In genomic region chr11:102973698-102974097, GRCh38 we compare ENCODE assay signal across 12 cellular contexts. TPM values are rescaled to one million over a fixed set of nuclear protein-coding genes. Genes with fewer than 3 reads are reported as not detected.
"Had no signal": no experiment of that assay in that cellular context is flagged by ENCODE, and none has a peak within 500 bp of the region (broad histone marks: within the 10 kb centered on the region; RNA-seq: fewer than 3 reads in every experiment).

No MANE protein-coding gene starts in this region.

RNA-seq across cellular contexts. Expression of gene MMP13, which starts 18.2 kb away (rescaled TPM):
- total RNA-seq: activated CD4-positive, alpha-beta memory T cell treated with anti-CD3 and anti-CD28 coated beads, Interleukin-2, amount 10 ng/mL, durations not matched to agents 7 days and 5 days; activated CD4-positive, alpha-beta T cell treated with anti-CD3 and anti-CD28 coated beads for 36 hours; activated CD4-positive, alpha-beta T cell treated with anti-CD3 and anti-CD28 coated beads, Interleukin-2, amount 10 ng/mL, durations not matched to agents 7 days and 5 days; activated CD8-positive, alpha-beta memory T cell treated with anti-CD3 and anti-CD28 coated beads, Interleukin-2, amount 10 ng/mL, durations not matched to agents 7 days and 5 days; activated CD8-positive, alpha-beta T cell treated with anti-CD3 and anti-CD28 coated beads, Interleukin-2, amount 10 ng/mL, durations not matched to agents 7 days and 5 days; activated naive CD8-positive, alpha-beta T cell treated with anti-CD3 and anti-CD28 coated beads, Interleukin-2, amount 10 ng/mL, durations not matched to agents 7 days and 5 days; activated T-helper 2 cell treated with anti-CD3 and anti-CD28 coated beads, Interferon-gamma antibody, Interleukin-2, Interleukin-4, amounts not matched to agents 10 μg/mL and 5 μg/mL and 100 μg/mL, durations not matched to agents 14 hours and 24 hours and 36 hours; ascending aorta; bronchial epithelial cell; cardiac muscle cell; WTC11 had no signal
- polyA plus RNA-seq: adipose tissue, cardiac muscle cell had no signal
